In genomic region chr1:33350611-33351280, GRCh38 we compare ENCODE assay signal across 9 cellular contexts. TPM values are rescaled to one million over a fixed set of nuclear protein-coding genes. Genes with fewer than 3 reads are reported as not detected.
DNase-seq lines count a peak whose midpoint lies in the region; ATAC-seq, FAIRE-seq and TF ChIP-seq lines count a peak whose summit lies in the region.
"Had no signal": no experiment of that assay in that cellular context is flagged by ENCODE, and none has a peak within 500 bp of the region (broad histone marks: within the 10 kb centered on the region; RNA-seq: fewer than 3 reads in every experiment).

No MANE protein-coding gene starts in this region.

- peaks cover 15% of the 10 kb centered on the region; the same call in 2 of the 3 replicates for H3K36me3 ChIP-seq in K562 (ENCODE audit: control insufficient read depth, insufficient read depth, low read length)
- H3K36me3 ChIP-seq in mesodermal cell (ENCODE audit: control insufficient read depth, insufficient read depth, low read length) = peaks cover 48% of the 10 kb centered on the region

- no peak for TF ChIP-seq EP300 in K562 (IDR thresholded peaks at IDR 0.05; ENCODE audit: low read length)

- H3K4me3 Mint-ChIP-seq in stimulated activated naive CD8-positive, alpha-beta T cell treated with anti-CD3 and anti-CD28 coated beads, Interleukin-15, Interleukin-2, amounts not matched to agents 100 ng/mL and 50 ng/mL, for 24 hours = peak overlapping the region; percentile 90

- no peaks in the 10 kb centered on the region for H3K9me3 Mint-ChIP-seq in stimulated activated naive CD8-positive, alpha-beta T cell treated with anti-CD3 and anti-CD28 coated beads, Interleukin-15, Interleukin-2, amounts not matched to agents 100 ng/mL and 50 ng/mL, for 24 hours

- peaks cover 32 to 37% of the 10 kb centered on the region in 2 experiments; a peak in 4 of 5 replicates for H3K4me1 ChIP-seq in K562 (replicated peaks in 1 of 2; ENCODE audit: control insufficient read depth in 2 of 2, insufficient read depth in 2 of 2, low read length in 2 of 2)
- H3K4me1 ChIP-seq in mesodermal cell (ENCODE audit: control insufficient read depth, insufficient read depth, low read length, poor library complexity, severe bottlenecking) = peaks cover 14% of the 10 kb centered on the region

- FAIRE-seq in K562 (lab: Jason Lieb, UNC) = peak; percentile 58

- no peaks in the 10 kb centered on the region for H3K27me3 ChIP-seq in K562 (ENCODE audit: control insufficient read depth in 2 of 2, insufficient read depth in 2 of 2, low read length in 2 of 2)

- H3K9me3 ChIP-seq in K562 (replicated peaks; ENCODE audit: control insufficient read depth, insufficient read depth, low read depth, low read length) = no peaks in the 10 kb centered on the region
- no peaks in the 10 kb centered on the region for H3K9me3 ChIP-seq in mesodermal cell (ENCODE audit: control insufficient read depth, low read length)

- peaks cover 46% of the 10 kb centered on the region for H3K4me1 Mint-ChIP-seq in stimulated activated naive CD8-positive, alpha-beta T cell treated with anti-CD3 and anti-CD28 coated beads, Interleukin-15, Interleukin-2, amounts not matched to agents 100 ng/mL and 50 ng/mL, for 24 hours (ENCODE audit: low read depth)

- peak overlapping the region; percentile 48 for H3K4me3 ChIP-seq in K562
- peak overlapping the region; percentile 48 for H3K4me3 ChIP-seq in mesodermal cell (ENCODE audit: extremely low read depth, insufficient read depth, low read length, poor library complexity, severe bottlenecking)

- peak overlapping the region; percentile 94 to 99 for H3K9ac ChIP-seq in K562 (ENCODE audit: insufficient read depth in 1 of 2, low read depth in 2 of 2, low read length in 2 of 2)

- 0 out of 2 replicates have a peak, but pooled peaks cover 13% of the 10 kb centered on the region for H4K20me1 ChIP-seq in K562 (replicated peaks; ENCODE audit: control insufficient read depth, insufficient read depth, low read length)

- in situ Hi-C loops in K562 (cut with MboI) = no loop called here

- ATAC-seq in stimulated activated naive CD8-positive, alpha-beta T cell treated with anti-CD3 and anti-CD28 coated beads, Interleukin-15, Interleukin-2, amounts not matched to agents 100 U/mL and 50 U/mL, for 24 hours = no peak
- ATAC-seq in K562 (no peak), HG02798 (IDR thresholded peaks at IDR 0.05; ENCODE audit: poor library complexity, unreplicated experiment) (no peak), HG03442 (IDR thresholded peaks at IDR 0.05; ENCODE audit: unreplicated experiment) (no peak)

- H3K36me3 Mint-ChIP-seq in stimulated activated naive CD8-positive, alpha-beta T cell treated with anti-CD3 and anti-CD28 coated beads, Interleukin-15, Interleukin-2, amounts not matched to agents 100 ng/mL and 50 ng/mL, for 24 hours (ENCODE audit: low read depth) = peaks cover 19% of the 10 kb centered on the region

- H3K4me2 ChIP-seq in K562 (ENCODE audit: insufficient read depth, low read length) = peak overlapping the region; percentile 97

- CTCF ChIA-PET in K562 (lab: Yijun Ruan, JAX; ENCODE audit: low intra/inter-chr PET ratio) = interaction anchor here (1.8 kb wide), 1 partner anchor 55 kb away, joined by 8 read pairs; no protein-coding TSS in a partner anchor

- TF ChIP-seq CTCF in K562 (IDR thresholded peaks at IDR 0.05 in 2 of 3, conservative IDR thresholded peaks at IDR 0.05 in 1 of 3; ENCODE audit: insufficient read depth in 2 of 3, low read depth in 1 of 3, low read length in 3 of 3) = no peak

- peaks cover 9% of the 10 kb centered on the region for H3K27me3 Mint-ChIP-seq in stimulated activated naive CD8-positive, alpha-beta T cell treated with anti-CD3 and anti-CD28 coated beads, Interleukin-15, Interleukin-2, amounts not matched to agents 100 ng/mL and 50 ng/mL, for 24 hours

- H3K27ac ChIP-seq in K562 (ENCODE audit: extremely low read depth, low read depth, low read length) (peak overlapping the region; percentile 93), mesodermal cell (ENCODE audit: low read depth, low read length, severe bottlenecking) (peak overlapping the region; percentile 82)

- peaks cover 49% of the 10 kb centered on the region for H3K79me2 ChIP-seq in K562 (ENCODE audit: control insufficient read depth, insufficient read depth, low read length)

- H3K27ac Mint-ChIP-seq in stimulated activated naive CD8-positive, alpha-beta T cell treated with anti-CD3 and anti-CD28 coated beads, Interleukin-15, Interleukin-2, amounts not matched to agents 100 ng/mL and 50 ng/mL, for 24 hours = peak overlapping the region; percentile 92

- no peak for TF ChIP-seq POLR2A in K562 (conservative IDR thresholded peaks at IDR 0.05)

- no peak for DNase-seq in stimulated activated naive CD8-positive, alpha-beta T cell treated with anti-CD3 and anti-CD28 coated beads, Interleukin-15, Interleukin-2, amounts not matched to agents 100 U/mL and 50 U/mL, for 24 hours
- peak in 1 of 4 experiments; percentile 20 for DNase-seq in K562 (ENCODE audit: extremely low read depth in 1 of 4, low spot score in 3 of 4)
- no peak for DNase-seq in activated effector memory CD4-positive, alpha-beta T cell treated with anti-CD3 and anti-CD28 coated beads, Interleukin-2, amount 50 U/mL, for 16 hours
- DNase-seq in cerebellar cortex (ENCODE audit: low spot score) = no peak

- peak overlapping the region; percentile 91 for H2AFZ ChIP-seq in K562 (ENCODE audit: low read depth, low read length)

- POLR2A ChIA-PET in K562 (lab: Yijun Ruan, JAX) = interaction anchor here (0.7 to 1.9 kb wide), 5 partner anchors 9 to 30 kb away, joined by 3 to 10 read pairs (median 4); partner anchors contain the start of gene A3GALT2

- TF ChIP-seq RAD21 in K562 (CRISPR knock-in tag; conservative IDR thresholded peaks at IDR 0.05 in 1 of 2, IDR thresholded peaks at IDR 0.05 in 1 of 2) = no peak; a peak in 1 of 4 replicates

- intact Hi-C loops in K562 (cut with micrococcal nuclease) = no loop called here

- H3K9me1 ChIP-seq in K562 (ENCODE audit: control insufficient read depth, insufficient read depth, low read length) = no peaks in the 10 kb centered on the region

- TSS peak; percentile 71 for BruUV-seq in K562 (replicated peaks; lab: Mats Ljungman, UMichigan)

- 32% methylated on average over 6 of the region's 6 CpGs for WGBS in K562 (ENCODE audit: insufficient coverage, low coverage, missing lambda C conversion rate)
- 32 to 60% methylated on average over 5 of the region's 6 CpGs for WGBS in mesodermal cell (ENCODE audit: insufficient coverage in 2 of 2), 2 experiments

TF ChIP-seq in K562, 482 proteins besides CTCF, POLR2A, EP300 and RAD21 (continues in another document):
- TF ChIP-seq VEZF1 (CRISPR knock-in tag; IDR thresholded peaks at IDR 0.05) (no peak), FOXK2 (conservative IDR thresholded peaks at IDR 0.05 in 1 of 2, IDR thresholded peaks at IDR 0.05 in 1 of 2; ENCODE audit: low read depth in 2 of 2) (peak; percentile 78 to 89), HINFP (tag; conservative IDR thresholded peaks at IDR 0.05; ENCODE audit: low read depth) (peak; percentile 59; the same call in 1 of the 2 replicates), U2AF2 (optimal IDR thresholded peaks at IDR 0.05; ENCODE audit: low read depth, low read length) (no peak), ARNT (IDR thresholded peaks at IDR 0.05) (peak in 1 of 2 experiments; percentile 19; a peak in 2 of 4 replicates), USF1 (CRISPR knock-in tag; IDR thresholded peaks at IDR 0.05) (no peak), ZNF75A (CRISPR knock-in tag; IDR thresholded peaks at IDR 0.05) (no peak)

RNA-seq across cellular contexts. Expression of gene A3GALT2, which starts 29.8 kb away (rescaled TPM):
- not detected in 2 replicates for total RNA-seq in K562 (2011; cell fraction: chromatin; rRNA removed; ENCODE audit: low replicate concordance)
- not detected in 2 replicates for total RNA-seq in K562 (2011; cell fraction: nucleolus; rRNA removed)
- total RNA-seq in K562 (2011; cell fraction: nucleoplasm; rRNA removed) = not detected in 2 replicates
- total RNA-seq in K562 (2014; rRNA removed) (not detected in 2 replicates), K562 (2014; rRNA removed; fragmentation: Illumina TruSeq; extraction: Trizol) (not detected in 2 replicates), K562 (2015; rRNA removed; fragmentation: Illumina TruSeq; extraction: Trizol) (not detected in 2 replicates), K562 (2021) (not detected in 2 replicates)
- polyA plus RNA-seq in K562 (2011; rRNA removed) (not detected in 2 replicates), K562 (2014; fragmentation: Illumina TruSeq; extraction: Trizol) (not detected in 2 replicates), K562 (2014; fragmentation: Nextera tagmentation; extraction: Ambion mirVana) (not detected), K562 (2014; rRNA removed) (not detected in 2 replicates)
- not detected in 2 replicates for polyA plus RNA-seq in K562 (2011; cell fraction: cytosol; rRNA removed)
- not detected in 2 replicates for polyA plus RNA-seq in K562 (2011; cell fraction: nucleus; rRNA removed)
- polyA plus RNA-seq in K562 (2012) = not detected in 2 replicates
- polyA minus RNA-seq in K562 (2011; rRNA and poly(A)+ RNA removed) = not detected in 2 replicates
- not detected in 2 replicates for polyA minus RNA-seq in K562 (2011; cell fraction: cytosol; rRNA and poly(A)+ RNA removed)
- not detected in 2 replicates for polyA minus RNA-seq in K562 (2011; cell fraction: nucleus; rRNA and poly(A)+ RNA removed)
- polyA plus RNA-seq in mesodermal cell (2013, experiment 1 of 2) = not detected
- polyA plus RNA-seq in mesodermal cell (2013, experiment 2 of 2) = not detected
- total RNA-seq: activated CD8-positive, alpha-beta memory T cell treated with anti-CD3 and anti-CD28 coated beads for 36 hours had no signal
